3 cellular contexts compared by ENCODE assay signal in the genomic region with DNA sequence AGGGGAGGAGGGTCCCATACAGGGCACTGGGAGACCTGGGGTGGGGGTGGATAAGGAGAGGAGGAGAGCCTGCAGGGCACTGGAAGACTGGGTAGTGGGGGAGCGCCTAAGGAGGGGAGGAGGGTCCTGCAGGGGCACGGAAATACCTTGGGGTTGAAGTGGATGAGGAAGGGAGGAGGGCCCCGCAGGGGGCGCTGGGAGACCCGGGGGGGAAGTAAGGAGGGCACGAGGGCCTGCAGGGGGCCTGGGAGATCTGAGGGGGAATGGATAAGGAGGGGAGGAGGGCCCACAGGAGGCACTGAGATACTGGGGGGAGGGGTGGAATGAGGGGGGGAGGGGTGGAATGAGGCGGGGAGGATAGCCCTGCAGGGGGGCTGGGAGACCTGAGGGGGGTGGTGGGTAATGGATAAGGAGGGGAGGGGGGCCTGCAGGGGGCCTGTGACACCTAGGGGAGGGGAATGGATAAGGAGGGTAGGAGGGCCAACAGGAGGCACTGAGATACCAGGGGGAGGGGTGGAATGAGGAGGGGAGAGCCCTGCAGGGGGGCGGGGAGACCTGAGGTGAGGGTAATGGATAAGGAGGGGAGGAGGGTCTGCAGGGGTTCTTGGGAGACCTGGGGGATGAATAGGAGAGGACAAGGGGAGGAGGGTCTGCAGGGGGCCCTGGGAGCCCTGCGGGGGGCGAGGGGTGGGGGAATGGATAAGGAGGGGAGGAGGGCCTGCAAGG.
TF ChIP-seq lines count a peak whose summit lies in the region.

No MANE protein-coding gene starts in this region.

TF ChIP-seq in SK-N-SH, 30 proteins besides CTCF, POLR2A, EP300 and RAD21:
- TF ChIP-seq, protein P1, sequence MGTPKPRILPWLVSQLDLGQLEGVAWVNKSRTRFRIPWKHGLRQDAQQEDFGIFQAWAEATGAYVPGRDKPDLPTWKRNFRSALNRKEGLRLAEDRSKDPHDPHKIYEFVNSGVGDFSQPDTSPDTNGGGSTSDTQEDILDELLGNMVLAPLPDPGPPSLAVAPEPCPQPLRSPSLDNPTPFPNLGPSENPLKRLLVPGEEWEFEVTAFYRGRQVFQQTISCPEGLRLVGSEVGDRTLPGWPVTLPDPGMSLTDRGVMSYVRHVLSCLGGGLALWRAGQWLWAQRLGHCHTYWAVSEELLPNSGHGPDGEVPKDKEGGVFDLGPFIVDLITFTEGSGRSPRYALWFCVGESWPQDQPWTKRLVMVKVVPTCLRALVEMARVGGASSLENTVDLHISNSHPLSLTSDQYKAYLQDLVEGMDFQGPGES (IDR thresholded peaks at IDR 0.05; ENCODE audit: low read depth, low read length) = no peak
- TF ChIP-seq MEF2A (IDR thresholded peaks at IDR 0.05; ENCODE audit: borderline replicate concordance, low read depth) (no peak), GATA2 (CRISPR knock-in tag; IDR thresholded peaks at IDR 0.05) (no peak), TCF12 (IDR thresholded peaks at IDR 0.05) (no peak), RCOR1 (IDR thresholded peaks at IDR 0.05; ENCODE audit: low read length) (no peak), FOSL2 (IDR thresholded peaks at IDR 0.05; ENCODE audit: borderline replicate concordance, low read depth) (no peak), GABPA (IDR thresholded peaks at IDR 0.05; ENCODE audit: low read depth) (no peak), NRF1 (IDR thresholded peaks at IDR 0.05; ENCODE audit: low read depth, low read length) (no peak), RXRA (IDR thresholded peaks at IDR 0.05; ENCODE audit: borderline replicate concordance, low read depth) (no peak)
- TF ChIP-seq, protein P2, sequence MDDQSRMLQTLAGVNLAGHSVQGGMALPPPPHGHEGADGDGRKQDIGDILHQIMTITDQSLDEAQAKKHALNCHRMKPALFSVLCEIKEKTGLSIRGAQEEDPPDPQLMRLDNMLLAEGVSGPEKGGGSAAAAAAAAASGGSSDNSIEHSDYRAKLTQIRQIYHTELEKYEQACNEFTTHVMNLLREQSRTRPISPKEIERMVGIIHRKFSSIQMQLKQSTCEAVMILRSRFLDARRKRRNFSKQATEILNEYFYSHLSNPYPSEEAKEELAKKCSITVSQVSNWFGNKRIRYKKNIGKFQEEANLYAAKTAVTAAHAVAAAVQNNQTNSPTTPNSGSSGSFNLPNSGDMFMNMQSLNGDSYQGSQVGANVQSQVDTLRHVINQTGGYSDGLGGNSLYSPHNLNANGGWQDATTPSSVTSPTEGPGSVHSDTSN (IDR thresholded peaks at IDR 0.05) = no peak
- TF ChIP-seq, protein P3, sequence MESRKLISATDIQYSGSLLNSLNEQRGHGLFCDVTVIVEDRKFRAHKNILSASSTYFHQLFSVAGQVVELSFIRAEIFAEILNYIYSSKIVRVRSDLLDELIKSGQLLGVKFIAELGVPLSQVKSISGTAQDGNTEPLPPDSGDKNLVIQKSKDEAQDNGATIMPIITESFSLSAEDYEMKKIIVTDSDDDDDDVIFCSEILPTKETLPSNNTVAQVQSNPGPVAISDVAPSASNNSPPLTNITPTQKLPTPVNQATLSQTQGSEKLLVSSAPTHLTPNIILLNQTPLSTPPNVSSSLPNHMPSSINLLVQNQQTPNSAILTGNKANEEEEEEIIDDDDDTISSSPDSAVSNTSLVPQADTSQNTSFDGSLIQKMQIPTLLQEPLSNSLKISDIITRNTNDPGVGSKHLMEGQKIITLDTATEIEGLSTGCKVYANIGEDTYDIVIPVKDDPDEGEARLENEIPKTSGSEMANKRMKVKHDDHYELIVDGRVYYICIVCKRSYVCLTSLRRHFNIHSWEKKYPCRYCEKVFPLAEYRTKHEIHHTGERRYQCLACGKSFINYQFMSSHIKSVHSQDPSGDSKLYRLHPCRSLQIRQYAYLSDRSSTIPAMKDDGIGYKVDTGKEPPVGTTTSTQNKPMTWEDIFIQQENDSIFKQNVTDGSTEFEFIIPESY (IDR thresholded peaks at IDR 0.05; ENCODE audit: borderline replicate concordance, low read depth) = no peak
- TF ChIP-seq, protein P4, sequence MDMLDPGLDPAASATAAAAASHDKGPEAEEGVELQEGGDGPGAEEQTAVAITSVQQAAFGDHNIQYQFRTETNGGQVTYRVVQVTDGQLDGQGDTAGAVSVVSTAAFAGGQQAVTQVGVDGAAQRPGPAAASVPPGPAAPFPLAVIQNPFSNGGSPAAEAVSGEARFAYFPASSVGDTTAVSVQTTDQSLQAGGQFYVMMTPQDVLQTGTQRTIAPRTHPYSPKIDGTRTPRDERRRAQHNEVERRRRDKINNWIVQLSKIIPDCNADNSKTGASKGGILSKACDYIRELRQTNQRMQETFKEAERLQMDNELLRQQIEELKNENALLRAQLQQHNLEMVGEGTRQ (IDR thresholded peaks at IDR 0.05; ENCODE audit: borderline replicate concordance, low read depth, low read length) = no peak

TF ChIP-seq in SK-N-SH treated with all-trans-retinoic acid at 6 μM for 48 hours, 23 proteins besides CTCF, POLR2A, EP300 and RAD21 (continued from another document):
- TF ChIP-seq, protein P5, sequence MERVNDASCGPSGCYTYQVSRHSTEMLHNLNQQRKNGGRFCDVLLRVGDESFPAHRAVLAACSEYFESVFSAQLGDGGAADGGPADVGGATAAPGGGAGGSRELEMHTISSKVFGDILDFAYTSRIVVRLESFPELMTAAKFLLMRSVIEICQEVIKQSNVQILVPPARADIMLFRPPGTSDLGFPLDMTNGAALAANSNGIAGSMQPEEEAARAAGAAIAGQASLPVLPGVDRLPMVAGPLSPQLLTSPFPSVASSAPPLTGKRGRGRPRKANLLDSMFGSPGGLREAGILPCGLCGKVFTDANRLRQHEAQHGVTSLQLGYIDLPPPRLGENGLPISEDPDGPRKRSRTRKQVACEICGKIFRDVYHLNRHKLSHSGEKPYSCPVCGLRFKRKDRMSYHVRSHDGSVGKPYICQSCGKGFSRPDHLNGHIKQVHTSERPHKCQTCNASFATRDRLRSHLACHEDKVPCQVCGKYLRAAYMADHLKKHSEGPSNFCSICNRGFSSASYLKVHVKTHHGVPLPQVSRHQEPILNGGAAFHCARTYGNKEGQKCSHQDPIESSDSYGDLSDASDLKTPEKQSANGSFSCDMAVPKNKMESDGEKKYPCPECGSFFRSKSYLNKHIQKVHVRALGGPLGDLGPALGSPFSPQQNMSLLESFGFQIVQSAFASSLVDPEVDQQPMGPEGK (CRISPR knock-in tag; IDR thresholded peaks at IDR 0.05; ENCODE audit: borderline replicate concordance) = no peak
- TF ChIP-seq, protein P6, sequence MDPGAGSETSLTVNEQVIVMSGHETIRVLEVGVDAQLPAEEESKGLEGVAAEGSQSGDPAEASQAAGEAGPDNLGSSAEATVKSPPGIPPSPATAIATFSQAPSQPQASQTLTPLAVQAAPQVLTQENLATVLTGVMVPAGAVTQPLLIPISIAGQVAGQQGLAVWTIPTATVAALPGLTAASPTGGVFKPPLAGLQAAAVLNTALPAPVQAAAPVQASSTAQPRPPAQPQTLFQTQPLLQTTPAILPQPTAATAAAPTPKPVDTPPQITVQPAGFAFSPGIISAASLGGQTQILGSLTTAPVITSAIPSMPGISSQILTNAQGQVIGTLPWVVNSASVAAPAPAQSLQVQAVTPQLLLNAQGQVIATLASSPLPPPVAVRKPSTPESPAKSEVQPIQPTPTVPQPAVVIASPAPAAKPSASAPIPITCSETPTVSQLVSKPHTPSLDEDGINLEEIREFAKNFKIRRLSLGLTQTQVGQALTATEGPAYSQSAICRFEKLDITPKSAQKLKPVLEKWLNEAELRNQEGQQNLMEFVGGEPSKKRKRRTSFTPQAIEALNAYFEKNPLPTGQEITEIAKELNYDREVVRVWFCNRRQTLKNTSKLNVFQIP (CRISPR knock-in tag; IDR thresholded peaks at IDR 0.05; ENCODE audit: borderline replicate concordance, low read depth) = no peak
- TF ChIP-seq BACH2 (CRISPR knock-in tag; IDR thresholded peaks at IDR 0.05; ENCODE audit: borderline replicate concordance) (no peak), ZFP30 (CRISPR knock-in tag; IDR thresholded peaks at IDR 0.05) (no peak), ZFP3 (CRISPR knock-in tag; IDR thresholded peaks at IDR 0.05) (no peak), ZC3H10 (CRISPR knock-in tag; IDR thresholded peaks at IDR 0.05) (no peak), ZNF565 (CRISPR knock-in tag; conservative IDR thresholded peaks at IDR 0.05; ENCODE audit: low read depth) (no peak), OSR1 (CRISPR knock-in tag; IDR thresholded peaks at IDR 0.05) (no peak)
- TF ChIP-seq, protein P7, sequence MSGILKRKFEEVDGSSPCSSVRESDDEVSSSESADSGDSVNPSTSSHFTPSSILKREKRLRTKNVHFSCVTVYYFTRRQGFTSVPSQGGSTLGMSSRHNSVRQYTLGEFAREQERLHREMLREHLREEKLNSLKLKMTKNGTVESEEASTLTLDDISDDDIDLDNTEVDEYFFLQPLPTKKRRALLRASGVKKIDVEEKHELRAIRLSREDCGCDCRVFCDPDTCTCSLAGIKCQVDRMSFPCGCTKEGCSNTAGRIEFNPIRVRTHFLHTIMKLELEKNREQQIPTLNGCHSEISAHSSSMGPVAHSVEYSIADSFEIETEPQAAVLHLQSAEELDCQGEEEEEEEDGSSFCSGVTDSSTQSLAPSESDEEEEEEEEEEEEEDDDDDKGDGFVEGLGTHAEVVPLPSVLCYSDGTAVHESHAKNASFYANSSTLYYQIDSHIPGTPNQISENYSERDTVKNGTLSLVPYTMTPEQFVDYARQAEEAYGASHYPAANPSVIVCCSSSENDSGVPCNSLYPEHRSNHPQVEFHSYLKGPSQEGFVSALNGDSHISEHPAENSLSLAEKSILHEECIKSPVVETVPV (CRISPR knock-in tag; IDR thresholded peaks at IDR 0.05) = no peak
- TF ChIP-seq, protein P8, sequence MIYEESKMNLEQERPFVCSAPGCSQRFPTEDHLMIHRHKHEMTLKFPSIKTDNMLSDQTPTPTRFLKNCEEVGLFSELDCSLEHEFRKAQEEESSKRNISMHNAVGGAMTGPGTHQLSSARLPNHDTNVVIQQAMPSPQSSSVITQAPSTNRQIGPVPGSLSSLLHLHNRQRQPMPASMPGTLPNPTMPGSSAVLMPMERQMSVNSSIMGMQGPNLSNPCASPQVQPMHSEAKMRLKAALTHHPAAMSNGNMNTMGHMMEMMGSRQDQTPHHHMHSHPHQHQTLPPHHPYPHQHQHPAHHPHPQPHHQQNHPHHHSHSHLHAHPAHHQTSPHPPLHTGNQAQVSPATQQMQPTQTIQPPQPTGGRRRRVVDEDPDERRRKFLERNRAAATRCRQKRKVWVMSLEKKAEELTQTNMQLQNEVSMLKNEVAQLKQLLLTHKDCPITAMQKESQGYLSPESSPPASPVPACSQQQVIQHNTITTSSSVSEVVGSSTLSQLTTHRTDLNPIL (CRISPR knock-in tag; IDR thresholded peaks at IDR 0.05; ENCODE audit: low read depth) = no peak

TF ChIP-seq in HEK293, 187 proteins besides CTCF, POLR2A, EP300 and RAD21 (continued from another document and continues in another):
- TF ChIP-seq, protein P9, sequence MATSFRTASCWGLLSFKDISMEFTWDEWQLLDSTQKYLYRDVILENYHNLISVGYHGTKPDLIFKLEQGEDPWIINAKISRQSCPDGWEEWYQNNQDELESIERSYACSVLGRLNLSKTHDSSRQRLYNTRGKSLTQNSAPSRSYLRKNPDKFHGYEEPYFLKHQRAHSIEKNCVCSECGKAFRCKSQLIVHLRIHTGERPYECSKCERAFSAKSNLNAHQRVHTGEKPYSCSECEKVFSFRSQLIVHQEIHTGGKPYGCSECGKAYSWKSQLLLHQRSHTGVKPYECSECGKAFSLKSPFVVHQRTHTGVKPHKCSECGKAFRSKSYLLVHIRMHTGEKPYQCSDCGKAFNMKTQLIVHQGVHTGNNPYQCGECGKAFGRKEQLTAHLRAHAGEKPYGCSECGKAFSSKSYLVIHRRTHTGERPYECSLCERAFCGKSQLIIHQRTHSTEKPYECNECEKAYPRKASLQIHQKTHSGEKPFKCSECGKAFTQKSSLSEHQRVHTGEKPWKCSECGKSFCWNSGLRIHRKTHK (tag by site-specific recombination; IDR thresholded peaks at IDR 0.05) = no peak
- TF ChIP-seq, protein P10, sequence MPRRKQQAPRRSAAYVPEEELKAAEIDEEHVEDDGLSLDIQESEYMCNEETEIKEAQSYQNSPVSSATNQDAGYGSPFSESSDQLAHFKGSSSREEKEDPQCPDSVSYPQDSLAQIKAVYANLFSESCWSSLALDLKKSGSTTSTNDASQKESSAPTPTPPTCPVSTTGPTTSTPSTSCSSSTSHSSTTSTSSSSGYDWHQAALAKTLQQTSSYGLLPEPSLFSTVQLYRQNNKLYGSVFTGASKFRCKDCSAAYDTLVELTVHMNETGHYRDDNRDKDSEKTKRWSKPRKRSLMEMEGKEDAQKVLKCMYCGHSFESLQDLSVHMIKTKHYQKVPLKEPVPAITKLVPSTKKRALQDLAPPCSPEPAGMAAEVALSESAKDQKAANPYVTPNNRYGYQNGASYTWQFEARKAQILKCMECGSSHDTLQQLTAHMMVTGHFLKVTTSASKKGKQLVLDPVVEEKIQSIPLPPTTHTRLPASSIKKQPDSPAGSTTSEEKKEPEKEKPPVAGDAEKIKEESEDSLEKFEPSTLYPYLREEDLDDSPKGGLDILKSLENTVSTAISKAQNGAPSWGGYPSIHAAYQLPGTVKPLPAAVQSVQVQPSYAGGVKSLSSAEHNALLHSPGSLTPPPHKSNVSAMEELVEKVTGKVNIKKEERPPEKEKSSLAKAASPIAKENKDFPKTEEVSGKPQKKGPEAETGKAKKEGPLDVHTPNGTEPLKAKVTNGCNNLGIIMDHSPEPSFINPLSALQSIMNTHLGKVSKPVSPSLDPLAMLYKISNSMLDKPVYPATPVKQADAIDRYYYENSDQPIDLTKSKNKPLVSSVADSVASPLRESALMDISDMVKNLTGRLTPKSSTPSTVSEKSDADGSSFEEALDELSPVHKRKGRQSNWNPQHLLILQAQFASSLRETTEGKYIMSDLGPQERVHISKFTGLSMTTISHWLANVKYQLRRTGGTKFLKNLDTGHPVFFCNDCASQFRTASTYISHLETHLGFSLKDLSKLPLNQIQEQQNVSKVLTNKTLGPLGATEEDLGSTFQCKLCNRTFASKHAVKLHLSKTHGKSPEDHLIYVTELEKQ (tag by site-specific recombination; IDR thresholded peaks at IDR 0.05; ENCODE audit: borderline replicate concordance) = no peak
- peak; percentile 84 for TF ChIP-seq GLIS1 (tag by site-specific recombination; IDR thresholded peaks at IDR 0.05)
- no peak for TF ChIP-seq ZBTB21 (tag by site-specific recombination; IDR thresholded peaks at IDR 0.05)
